ENCODE assay signal across 12 cellular contexts in genomic region chrX:69137371-69137881, GRCh38. TPM values are rescaled to one million over a fixed set of nuclear protein-coding genes. Genes with fewer than 3 reads are reported as not detected.
DNase-seq lines count a peak whose midpoint lies in the region; ATAC-seq, FAIRE-seq and TF ChIP-seq lines count a peak whose summit lies in the region.
"Had no signal": no experiment of that assay in that cellular context is flagged by ENCODE, and none has a peak within 500 bp of the region (broad histone marks: within the 10 kb centered on the region; RNA-seq: fewer than 3 reads in every experiment).

No MANE protein-coding gene starts in this region.

- BruUV-seq in Calu3 (replicated peaks; lab: Mats Ljungman, UMichigan): no TSS peak

- H3K36me3 ChIP-seq in HAP-1 (replicated peaks): no peaks in the 10 kb centered on the region
- no peaks in the 10 kb centered on the region for H3K36me3 ChIP-seq in kidney (ENCODE audit: control insufficient read depth in 1 of 2, insufficient read depth in 2 of 2, low read length in 2 of 2)
- H3K36me3 ChIP-seq in spleen: no peaks in the 10 kb centered on the region

- H3K9me3 Mint-ChIP-seq in Calu3 (ENCODE audit: low read depth, unreplicated experiment): no peaks in the 10 kb centered on the region
- H3K9me3 Mint-ChIP-seq in natural killer cell treated with Interleukin-12 subunit alpha and Interleukin-12 subunit beta and Interleukin-15 and Interleukin-18, amount 100 ng/mL, for 72 hours: no peaks in the 10 kb centered on the region

- WGBS in spleen, 5 donors: 49 to 60% (median 56%) methylated on average over 7 to 10 of the region's 10 CpGs

- H3K9ac ChIP-seq in kidney (ENCODE audit: low read length in 2 of 2): no peak overlapping the region

- DNase-seq in HAP-1 (ENCODE audit: low spot score in 2 of 2) (peak; percentile 63 to 73), coronary artery (ENCODE audit: low spot score) (no peak), kidney (peak; percentile 80), spleen (peak; percentile 56), NCI-H1092 treated with DMSO at 0.1 percent for 48 hours (lab: John Stamatoyannopoulos, UW) (no peak), Calu3 (no peak)
- DNase-seq in natural killer cell treated with Interleukin-12 subunit alpha and Interleukin-12 subunit beta and Interleukin-15 and Interleukin-18, amount 100 ng/mL, for 72 hours (ENCODE audit: low spot score): no peak
- DNase-seq: activated gamma-delta T cell, DMS153, NCI-H510A had no signal

- H3K27ac ChIP-seq in coronary artery: peak overlapping the region in 1 of 2 donors; percentile 78
- peak overlapping the region in 1 of 2 donors; percentile 53 for H3K27ac ChIP-seq in kidney (ENCODE audit: low read depth in 2 of 2, low read length in 2 of 2)
- peak overlapping the region in 6 of 8 donors; percentile 7 to 68 (median 60) for H3K27ac ChIP-seq in spleen

- no peak overlapping the region for H3K27ac Mint-ChIP-seq in Calu3 (ENCODE audit: unreplicated experiment)
- no peak overlapping the region for H3K27ac Mint-ChIP-seq in natural killer cell treated with Interleukin-12 subunit alpha and Interleukin-12 subunit beta and Interleukin-15 and Interleukin-18, amount 100 ng/mL, for 72 hours

- H3K27me3 ChIP-seq in HAP-1 (ENCODE audit: low read depth) (no peaks in the 10 kb centered on the region), spleen (replicated peaks in 1 of 7) (peaks cover 0 to 50% (median 12%) of the 10 kb centered on the region in 7 donors)

- H3K27me3 Mint-ChIP-seq in Calu3 (ENCODE audit: unreplicated experiment): peaks cover 16% of the 10 kb centered on the region
- peaks cover 18 to 22% of the 10 kb centered on the region in 2 donors for H3K27me3 Mint-ChIP-seq in natural killer cell treated with Interleukin-12 subunit alpha and Interleukin-12 subunit beta and Interleukin-15 and Interleukin-18, amount 100 ng/mL, for 72 hours

- CTCF ChIA-PET in Calu3 (lab: Charles Lee): no interaction called here

- no peak for TF ChIP-seq POLR2A in spleen (IDR thresholded peaks at IDR 0.05)

- in situ Hi-C loops in HAP-1 (cut with MboI; ENCODE audit: low sequenced_read_pairs): loop anchor here (10.0 kb wide), 1 partner anchor 313 kb away; the partner anchor contains the start of gene EFNB1

- no peak for FAIRE-seq in kidney (lab: Jason Lieb, UNC)
- FAIRE-seq: GM19239 had no signal

- H3K4me3 ChIP-seq in HAP-1 (peak overlapping the region; percentile 22), coronary artery (peak overlapping the region; percentile 61), kidney (ENCODE audit: low read length in 2 of 2) (no peak overlapping the region), spleen (no peak overlapping the region)

- H3K36me3 Mint-ChIP-seq in Calu3 (ENCODE audit: insufficient read depth, unreplicated experiment): no peaks in the 10 kb centered on the region
- H3K36me3 Mint-ChIP-seq in natural killer cell treated with Interleukin-12 subunit alpha and Interleukin-12 subunit beta and Interleukin-15 and Interleukin-18, amount 100 ng/mL, for 72 hours: no peaks in the 10 kb centered on the region

- no peak for ATAC-seq in GM21447 (IDR thresholded peaks at IDR 0.05; ENCODE audit: unreplicated experiment)
- no peak for ATAC-seq in natural killer cell treated with Interleukin-12 subunit alpha and Interleukin-12 subunit beta and Interleukin-15 and Interleukin-18, amount 100 ng/mL, for 72 hours

- H3K4me1 Mint-ChIP-seq in Calu3 (ENCODE audit: low read depth, unreplicated experiment): peaks cover 14% of the 10 kb centered on the region
- no peaks in the 10 kb centered on the region for H3K4me1 Mint-ChIP-seq in natural killer cell treated with Interleukin-12 subunit alpha and Interleukin-12 subunit beta and Interleukin-15 and Interleukin-18, amount 100 ng/mL, for 72 hours (ENCODE audit: low read depth in 2 of 2)

- H3K9me3 ChIP-seq in HAP-1 (no peaks in the 10 kb centered on the region), kidney (ENCODE audit: control insufficient read depth in 1 of 2, low read length in 2 of 2) (no peaks in the 10 kb centered on the region), spleen (no peaks in the 10 kb centered on the region)

- no peak overlapping the region for H3K4me3 Mint-ChIP-seq in Calu3 (ENCODE audit: low read depth, unreplicated experiment)
- H3K4me3 Mint-ChIP-seq in natural killer cell treated with Interleukin-12 subunit alpha and Interleukin-12 subunit beta and Interleukin-15 and Interleukin-18, amount 100 ng/mL, for 72 hours: no peak overlapping the region

- no peak for TF ChIP-seq CTCF in coronary artery (IDR thresholded peaks at IDR 0.05)
- no peak for TF ChIP-seq CTCF in kidney (IDR thresholded peaks at IDR 0.05; ENCODE audit: borderline replicate concordance, extremely low read depth, insufficient read depth)
- no peak for TF ChIP-seq CTCF in spleen (IDR thresholded peaks at IDR 0.05 in 8 of 11, conservative IDR thresholded peaks at IDR 0.05 in 3 of 11)
- TF ChIP-seq CTCF in Calu3 (IDR thresholded peaks at IDR 0.05; ENCODE audit: unreplicated experiment): no peak

- intact Hi-C loops in kidney (cut with DNase I): no loop called here
- intact Hi-C loops in spleen (cut with DNase I; ENCODE audit: low total_unique reads): no loop called here
- intact Hi-C loops in Calu3 (cut with micrococcal nuclease; ENCODE audit: unreplicated experiment): no loop called here

- H3K4me1 ChIP-seq in HAP-1 (peaks cover 57% of the 10 kb centered on the region), kidney (ENCODE audit: control insufficient read depth in 1 of 2, insufficient read depth in 1 of 2, low read depth in 1 of 2, low read length in 2 of 2) (peaks cover 0 to 7% of the 10 kb centered on the region in 2 donors), spleen (peaks cover 0 to 11% (median 3%) of the 10 kb centered on the region in 6 donors)

RNA-seq across cellular contexts. Expression of gene PJA1, which starts 27.8 kb away (rescaled TPM):
- total RNA-seq in kidney (29.9 TPM), spleen (10 to 100 TPM; 13.2 to 22.2 (median 15.8) TPM), Calu3 (2022) (45.6 and 53.8 TPM in 2 replicates)
- polyA plus RNA-seq in kidney (ENCODE audit: insufficient read depth, low read depth, low replicate concordance) (27.1 TPM), spleen (10 to 100 TPM in 1 of 3 donors, 1 to 10 TPM in 2; 8.6 to 10.1 (median 9.1) TPM)
- 10 to 100 TPM; 18.8 to 20.4 TPM for total RNA-seq in natural killer cell treated with Interleukin-12 subunit alpha and Interleukin-12 subunit beta and Interleukin-15 and Interleukin-18, amount 100 ng/mL, for 72 hours

Comparison
In these comparisons a context has a peak if more than half of its experiments do, and no peak if none do; other contexts are left out.
1. DNase-seq: peak in HAP-1 (2 of 2), kidney (single experiment) and spleen (single experiment); none in coronary artery (single experiment), NCI-H1092 treated with DMSO at 0.1 percent for 48 hours (single experiment), Calu3 (single experiment) and natural killer cell treated with Interleukin-12 subunit alpha and Interleukin-12 subunit beta and Interleukin-15 and Interleukin-18, amount 100 ng/mL, for 72 hours (single experiment).
2. H3K4me3 ChIP-seq: peak in HAP-1 (single experiment) and coronary artery (single experiment); none in kidney (0 of 2) and spleen (0 of 8).